Comparison of ENCODE assay signal across 19 cellular contexts in the genomic region with DNA sequence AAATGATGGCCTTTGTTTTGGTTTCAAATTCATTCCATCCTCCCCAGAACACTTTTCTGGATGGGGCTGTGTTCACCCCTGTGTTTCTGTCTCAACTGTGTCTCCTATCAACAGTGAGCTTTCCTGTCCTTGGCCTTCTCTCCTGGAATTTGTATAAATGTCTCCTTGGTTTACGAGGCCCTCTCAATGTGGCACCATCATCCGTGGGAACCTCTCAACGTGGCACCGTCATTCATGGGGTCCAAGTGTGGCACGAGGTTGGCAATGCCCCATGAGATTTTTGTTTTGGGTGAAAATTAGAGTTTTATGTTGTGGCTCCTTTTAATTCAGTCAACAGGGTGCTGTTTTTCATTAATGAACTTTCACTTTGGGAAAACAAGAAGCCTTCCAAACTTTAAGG.
A peak's percentile ranks its signal among the peaks of the same experiment; 100 is the strongest.
DNase-seq lines count a peak whose midpoint lies in the region; ATAC-seq lines count a peak whose summit lies in the region.
"Had no signal": no experiment of that assay in that cellular context is flagged by ENCODE, and none has a peak within 500 bp of the region (broad histone marks: within the 10 kb centered on the region; RNA-seq: fewer than 3 reads in every experiment).

No MANE protein-coding gene starts in this region.

- intact Hi-C loops in sciatic nerve (cut with DNase I): no loop called here
- intact Hi-C loops in Right ventricle myocardium superior (cut with DNase I): no loop called here
- intact Hi-C loops in Right ventricle myocardium inferior (cut with DNase I): no loop called here

- DNase-seq in mesenteric fat pad (ENCODE audit: low spot score): peak; percentile 39
- DNase-seq in sciatic nerve (ENCODE audit: low spot score): peak; percentile 19
- DNase-seq in hepatic stellate cell (ENCODE audit: low spot score): no peak
- DNase-seq in Right ventricle myocardium superior: no peak
- no peak for DNase-seq in Right ventricle myocardium inferior (ENCODE audit: missing footprints)
- DNase-seq: 8988T; ACHN; BE2C; C1 segment of cervical spinal cord; CD4-positive, alpha-beta memory T cell; CD4-positive, CD25-positive, alpha-beta regulatory T cell; CD8-positive, alpha-beta memory T cell; DMS 273 treated with DMSO at 0.1 percent for 48 hours; DMS53; DMS79; DND-41; EL; GDM1 had no signal

- ATAC-seq in sciatic nerve (no peak), Right ventricle myocardium superior (ENCODE audit: poor library complexity) (no peak), Right ventricle myocardium inferior (no peak)
- ATAC-seq: GM12878 had no signal

Comparison
In these comparisons a context has a peak if more than half of its experiments do, and no peak if none do; other contexts are left out.
1. DNase-seq: peak in mesenteric fat pad (single experiment) and sciatic nerve (single experiment); none in hepatic stellate cell (single experiment), Right ventricle myocardium superior (single experiment) and Right ventricle myocardium inferior (single experiment).